24 cellular contexts compared by ENCODE assay signal in genomic region chr15:92781925-92782453, GRCh38.
"Had no signal": no experiment of that assay in that cellular context is flagged by ENCODE, and none has a peak within 500 bp of the region (broad histone marks: within the 10 kb centered on the region; RNA-seq: fewer than 3 reads in every experiment).

No MANE protein-coding gene starts in this region.

- ATAC-seq: lower lobe of right lung; naive thymus-derived CD8-positive, alpha-beta T cell; right lobe of liver; stimulated activated memory B cell treated with anti-CD40 and anti-IgM and Interleukin-4, amounts not matched to agents 10 μg/mL and 1 μg/mL and 100 μg/mL, for 72 hours; stimulated activated naive CD8-positive, alpha-beta T cell treated with anti-CD3 and anti-CD28 coated beads, Interleukin-15, amount 100 ng/mL, for 72 hours; upper lobe of right lung had no signal

- DNase-seq: heart right ventricle; islet precursor cell; lower lobe of right lung; mammary epithelial cell; mesenchymal stem cell; naive thymus-derived CD8-positive, alpha-beta T cell; ovary; retina; right lobe of liver; stimulated activated CD4-positive, alpha-beta T cell treated with anti-CD3 and anti-CD28 coated beads, Interleukin-1b, Interleukin-23, amount 100 ng/mL, for 48 hours; stimulated activated CD4-positive, alpha-beta T cell treated with anti-CD3 and anti-CD28 coated beads, Interleukin-2, amount 100 ng/mL, for 48 hours; stimulated activated CD4-positive, alpha-beta T cell treated with anti-CD3 and anti-CD28 coated beads, Interleukin-4, amount 100 ng/mL, for 4 hours; stimulated activated CD8-positive, alpha-beta memory T cell treated with anti-CD3 and anti-CD28 coated beads, Interleukin-4, amount 100 ng/mL, for 48 hours; stimulated activated naive CD4-positive, alpha-beta T cell treated with Interleukin-2 at 50 U/mL for 16 hours; stimulated activated naive CD8-positive, alpha-beta T cell treated with anti-CD3 and anti-CD28 coated beads, Interleukin-15, amount 100 ng/mL, for 72 hours; testis; transverse colon; upper lobe of right lung had no signal

- H3K27me3 Mint-ChIP-seq: naive thymus-derived CD8-positive, alpha-beta T cell; stimulated activated memory B cell treated with anti-CD40 and anti-IgM and Interleukin-4, amounts not matched to agents 10 μg/mL and 1 μg/mL and 100 μg/mL, for 72 hours; stimulated activated naive CD8-positive, alpha-beta T cell treated with anti-CD3 and anti-CD28 coated beads, Interleukin-15, amount 100 ng/mL, for 72 hours had no signal

- H3K27ac Mint-ChIP-seq: naive thymus-derived CD8-positive, alpha-beta T cell; nephron; stimulated activated memory B cell treated with anti-CD40 and anti-IgM and Interleukin-4, amounts not matched to agents 10 μg/mL and 1 μg/mL and 100 μg/mL, for 72 hours; stimulated activated naive CD8-positive, alpha-beta T cell treated with anti-CD3 and anti-CD28 coated beads, Interleukin-15, amount 100 ng/mL, for 72 hours had no signal

- H3K27ac ChIP-seq: heart right ventricle, hepatocyte, lower lobe of right lung, ovary, prostate gland, right lobe of liver, testis, thyroid gland, transverse colon, upper lobe of right lung had no signal

- H3K4me1 Mint-ChIP-seq: nephron; stimulated activated memory B cell treated with anti-CD40 and anti-IgM and Interleukin-4, amounts not matched to agents 10 μg/mL and 1 μg/mL and 100 μg/mL, for 72 hours; stimulated activated naive CD8-positive, alpha-beta T cell treated with anti-CD3 and anti-CD28 coated beads, Interleukin-15, amount 100 ng/mL, for 72 hours had no signal

- H3K4me3 Mint-ChIP-seq: naive thymus-derived CD8-positive, alpha-beta T cell; nephron; stimulated activated memory B cell treated with anti-CD40 and anti-IgM and Interleukin-4, amounts not matched to agents 10 μg/mL and 1 μg/mL and 100 μg/mL, for 72 hours; stimulated activated naive CD8-positive, alpha-beta T cell treated with anti-CD3 and anti-CD28 coated beads, Interleukin-15, amount 100 ng/mL, for 72 hours had no signal

- H3K36me3 ChIP-seq: lower lobe of right lung, ovary, prostate gland, right lobe of liver, thyroid gland, transverse colon, upper lobe of right lung had no signal

- H3K27me3 ChIP-seq: heart right ventricle, hepatocyte, ovary, right lobe of liver, testis, thyroid gland, transverse colon, upper lobe of right lung had no signal

- H3K4me1 ChIP-seq: heart right ventricle, lower lobe of right lung, prostate gland, right lobe of liver, testis, thyroid gland, transverse colon, upper lobe of right lung had no signal

- H3K4me3 ChIP-seq: heart right ventricle, hepatocyte, lower lobe of right lung, ovary, prostate gland, right lobe of liver, smooth muscle cell, testis, thyroid gland, transverse colon, upper lobe of right lung had no signal

- H3K9me3 ChIP-seq: ovary, prostate gland, right lobe of liver, testis, thyroid gland, upper lobe of right lung had no signal
